8 cellular contexts compared by ENCODE assay signal in the genomic region with DNA sequence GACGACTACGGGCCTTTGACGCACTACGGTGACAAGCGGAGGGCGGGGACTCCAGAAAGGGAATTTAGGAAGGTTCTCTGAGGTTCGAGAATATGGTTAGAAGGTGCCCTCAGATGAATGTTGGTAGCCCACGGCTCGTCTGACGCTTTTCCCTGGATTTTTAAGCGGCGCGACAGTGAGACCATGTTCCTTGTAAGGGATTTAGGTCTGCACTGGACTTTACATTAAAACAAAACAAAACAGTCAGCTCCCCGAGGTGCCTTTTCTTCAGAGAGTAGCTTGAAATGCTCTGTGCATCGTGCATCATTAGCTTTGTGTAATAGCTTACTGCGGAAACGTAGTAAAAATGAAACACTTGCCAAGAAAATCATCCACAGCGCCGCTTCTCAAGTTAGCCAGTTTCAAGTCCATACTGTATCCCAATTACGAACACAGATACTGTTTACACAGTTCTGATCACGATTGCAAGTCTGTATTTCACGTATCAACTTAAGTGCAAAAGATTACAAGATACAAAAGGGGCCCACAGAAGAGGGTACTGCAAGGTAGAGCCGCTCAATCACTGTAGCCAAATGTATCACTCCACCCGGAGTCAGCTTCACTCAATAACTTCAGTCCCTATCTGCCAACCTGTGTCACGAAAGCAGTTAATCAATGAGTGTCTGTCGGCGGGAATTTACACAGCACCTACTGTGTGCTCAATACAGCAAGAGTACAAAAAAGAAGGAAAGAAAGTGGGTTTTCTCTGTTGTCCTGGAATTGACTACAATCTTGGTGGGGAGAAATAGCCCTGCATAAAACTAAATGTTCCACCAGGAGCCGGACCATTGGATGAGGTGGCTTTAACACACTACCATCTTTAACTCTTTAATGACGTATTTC. TPM values are rescaled to one million over a fixed set of nuclear protein-coding genes. Genes with fewer than 3 reads are reported as not detected.
DNase-seq lines count a peak whose midpoint lies in the region; ATAC-seq and TF ChIP-seq lines count a peak whose summit lies in the region.

No MANE protein-coding gene starts in this region.

- TF ChIP-seq CTCF in progenitor cell of endocrine pancreas (IDR thresholded peaks at IDR 0.05; ENCODE audit: unreplicated experiment), result no peak

- H3K4me1 Mint-ChIP-seq in activated T-cell treated with anti-CD3 and anti-CD28 coated beads, Interleukin-2, amount 50 U/mL, for 4 hours (ENCODE audit: low read depth), result peaks cover 28% of the 10 kb centered on the region
- peaks cover 8% of the 10 kb centered on the region for H3K4me1 Mint-ChIP-seq in progenitor cell of endocrine pancreas (ENCODE audit: low read depth)

- ATAC-seq in activated T-cell treated with anti-CD3 and anti-CD28 coated beads, Interleukin-2, amount 50 U/mL, for 4 hours, result peak in 1 of 2 donors; percentile 6
- peak; percentile 16 for ATAC-seq in HG02938 (IDR thresholded peaks at IDR 0.05; ENCODE audit: unreplicated experiment)
- peak; percentile 6; the same call in 2 of the 3 replicates for ATAC-seq in SK-N-SH treated with all-trans-retinoic acid at 6 μM for 48 hours

- no peak for DNase-seq in activated T-cell treated with anti-CD3 and anti-CD28 coated beads, Interleukin-2, amount 50 U/mL, for 4 hours
- DNase-seq in activated T-cell treated with anti-CD3 and anti-CD28 coated beads for 4 hours, result no peak
- peak; percentile 93 for DNase-seq in fibroblast of peridontal ligament (ENCODE audit: extremely low read depth)
- DNase-seq in progenitor cell of endocrine pancreas (ENCODE audit: low spot score, unreplicated experiment), result no peak
- DNase-seq in NCI-H1417 treated with DMSO at 0.1 percent for 48 hours (lab: John Stamatoyannopoulos, UW), result no peak
- no peak for DNase-seq in cortex of kidney (lab: John Stamatoyannopoulos, UW)

- no peaks in the 10 kb centered on the region for H3K27me3 Mint-ChIP-seq in activated T-cell treated with anti-CD3 and anti-CD28 coated beads, Interleukin-2, amount 50 U/mL, for 4 hours (ENCODE audit: low read depth)
- H3K27me3 Mint-ChIP-seq in progenitor cell of endocrine pancreas, result no peaks in the 10 kb centered on the region

- H3K27ac Mint-ChIP-seq in progenitor cell of endocrine pancreas, result peak overlapping the region; percentile 97

- H3K4me3 Mint-ChIP-seq in activated T-cell treated with anti-CD3 and anti-CD28 coated beads, Interleukin-2, amount 50 U/mL, for 4 hours, result peak overlapping the region; percentile 96
- peak overlapping the region; percentile 88 for H3K4me3 Mint-ChIP-seq in progenitor cell of endocrine pancreas (ENCODE audit: low read depth)

- H3K9me3 Mint-ChIP-seq in activated T-cell treated with anti-CD3 and anti-CD28 coated beads, Interleukin-2, amount 50 U/mL, for 4 hours, result no peaks in the 10 kb centered on the region
- peaks cover 21% of the 10 kb centered on the region for H3K9me3 Mint-ChIP-seq in progenitor cell of endocrine pancreas (ENCODE audit: low read depth)

- H3K36me3 Mint-ChIP-seq in activated T-cell treated with anti-CD3 and anti-CD28 coated beads, Interleukin-2, amount 50 U/mL, for 4 hours (ENCODE audit: insufficient read depth), result peaks cover 2% of the 10 kb centered on the region
- H3K36me3 Mint-ChIP-seq in progenitor cell of endocrine pancreas (ENCODE audit: insufficient read depth), result peaks cover 1% of the 10 kb centered on the region

TF ChIP-seq in SK-N-SH treated with all-trans-retinoic acid at 6 μM for 48 hours, 23 proteins besides CTCF, POLR2A, EP300 and RAD21:
- TF ChIP-seq, protein P1, sequence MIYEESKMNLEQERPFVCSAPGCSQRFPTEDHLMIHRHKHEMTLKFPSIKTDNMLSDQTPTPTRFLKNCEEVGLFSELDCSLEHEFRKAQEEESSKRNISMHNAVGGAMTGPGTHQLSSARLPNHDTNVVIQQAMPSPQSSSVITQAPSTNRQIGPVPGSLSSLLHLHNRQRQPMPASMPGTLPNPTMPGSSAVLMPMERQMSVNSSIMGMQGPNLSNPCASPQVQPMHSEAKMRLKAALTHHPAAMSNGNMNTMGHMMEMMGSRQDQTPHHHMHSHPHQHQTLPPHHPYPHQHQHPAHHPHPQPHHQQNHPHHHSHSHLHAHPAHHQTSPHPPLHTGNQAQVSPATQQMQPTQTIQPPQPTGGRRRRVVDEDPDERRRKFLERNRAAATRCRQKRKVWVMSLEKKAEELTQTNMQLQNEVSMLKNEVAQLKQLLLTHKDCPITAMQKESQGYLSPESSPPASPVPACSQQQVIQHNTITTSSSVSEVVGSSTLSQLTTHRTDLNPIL (CRISPR knock-in tag; IDR thresholded peaks at IDR 0.05; ENCODE audit: low read depth), result no peak
- TF ChIP-seq SNAI2 (CRISPR knock-in tag; IDR thresholded peaks at IDR 0.05), result no peak
- no peak for TF ChIP-seq ZNF70 (CRISPR knock-in tag; IDR thresholded peaks at IDR 0.05)
- TF ChIP-seq PPARA (CRISPR knock-in tag; IDR thresholded peaks at IDR 0.05; ENCODE audit: borderline replicate concordance), result no peak
- TF ChIP-seq ARNTL (CRISPR knock-in tag; IDR thresholded peaks at IDR 0.05; ENCODE audit: borderline replicate concordance, low read depth), result no peak
- no peak for TF ChIP-seq ISL1 (CRISPR knock-in tag; IDR thresholded peaks at IDR 0.05)
- no peak for TF ChIP-seq ZFP30 (CRISPR knock-in tag; IDR thresholded peaks at IDR 0.05)
- TF ChIP-seq ZNF565 (CRISPR knock-in tag; conservative IDR thresholded peaks at IDR 0.05; ENCODE audit: low read depth), result no peak
- TF ChIP-seq ESRRG (CRISPR knock-in tag; IDR thresholded peaks at IDR 0.05), result no peak
- TF ChIP-seq RARB (CRISPR knock-in tag; IDR thresholded peaks at IDR 0.05), result no peak
- TF ChIP-seq ZFP3 (CRISPR knock-in tag; IDR thresholded peaks at IDR 0.05), result no peak
- TF ChIP-seq CSDC2 (CRISPR knock-in tag; IDR thresholded peaks at IDR 0.05), result no peak
- TF ChIP-seq ZNF8 (CRISPR knock-in tag; IDR thresholded peaks at IDR 0.05), result no peak
- TF ChIP-seq, protein P2, sequence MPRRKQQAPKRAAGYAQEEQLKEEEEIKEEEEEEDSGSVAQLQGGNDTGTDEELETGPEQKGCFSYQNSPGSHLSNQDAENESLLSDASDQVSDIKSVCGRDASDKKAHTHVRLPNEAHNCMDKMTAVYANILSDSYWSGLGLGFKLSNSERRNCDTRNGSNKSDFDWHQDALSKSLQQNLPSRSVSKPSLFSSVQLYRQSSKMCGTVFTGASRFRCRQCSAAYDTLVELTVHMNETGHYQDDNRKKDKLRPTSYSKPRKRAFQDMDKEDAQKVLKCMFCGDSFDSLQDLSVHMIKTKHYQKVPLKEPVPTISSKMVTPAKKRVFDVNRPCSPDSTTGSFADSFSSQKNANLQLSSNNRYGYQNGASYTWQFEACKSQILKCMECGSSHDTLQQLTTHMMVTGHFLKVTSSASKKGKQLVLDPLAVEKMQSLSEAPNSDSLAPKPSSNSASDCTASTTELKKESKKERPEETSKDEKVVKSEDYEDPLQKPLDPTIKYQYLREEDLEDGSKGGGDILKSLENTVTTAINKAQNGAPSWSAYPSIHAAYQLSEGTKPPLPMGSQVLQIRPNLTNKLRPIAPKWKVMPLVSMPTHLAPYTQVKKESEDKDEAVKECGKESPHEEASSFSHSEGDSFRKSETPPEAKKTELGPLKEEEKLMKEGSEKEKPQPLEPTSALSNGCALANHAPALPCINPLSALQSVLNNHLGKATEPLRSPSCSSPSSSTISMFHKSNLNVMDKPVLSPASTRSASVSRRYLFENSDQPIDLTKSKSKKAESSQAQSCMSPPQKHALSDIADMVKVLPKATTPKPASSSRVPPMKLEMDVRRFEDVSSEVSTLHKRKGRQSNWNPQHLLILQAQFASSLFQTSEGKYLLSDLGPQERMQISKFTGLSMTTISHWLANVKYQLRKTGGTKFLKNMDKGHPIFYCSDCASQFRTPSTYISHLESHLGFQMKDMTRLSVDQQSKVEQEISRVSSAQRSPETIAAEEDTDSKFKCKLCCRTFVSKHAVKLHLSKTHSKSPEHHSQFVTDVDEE (CRISPR knock-in tag; IDR thresholded peaks at IDR 0.05), result no peak

RNA-seq across cellular contexts. Expression of a gene that starts 0.5 kb away (rescaled TPM):
- 10 to 100 TPM; 27.4 to 30.0 (median 28.9) TPM for total RNA-seq in activated T-cell treated with anti-CD3 and anti-CD28 coated beads, Interleukin-2, amount 50 U/mL, for 4 hours
- total RNA-seq in progenitor cell of endocrine pancreas, result 11.7 and 12.5 TPM in 2 replicates

RNA-seq across cellular contexts. Expression of a gene that starts 32.4 kb away (rescaled TPM):
- 10 to 100 TPM; 61.4 to 65.3 (median 64.3) TPM for total RNA-seq in activated T-cell treated with anti-CD3 and anti-CD28 coated beads, Interleukin-2, amount 50 U/mL, for 4 hours
- total RNA-seq in progenitor cell of endocrine pancreas, result 49.4 and 55.0 TPM in 2 replicates

RNA-seq across cellular contexts. Expression of a gene that starts 41.5 kb away (rescaled TPM):
- 10 to 100 TPM; 37.4 to 43.5 (median 38.8) TPM for total RNA-seq in activated T-cell treated with anti-CD3 and anti-CD28 coated beads, Interleukin-2, amount 50 U/mL, for 4 hours
- total RNA-seq in progenitor cell of endocrine pancreas, result 17.7 and 18.3 TPM in 2 replicates
